11 cellular contexts compared by ENCODE assay signal in genomic region chr11:34242037-34242625, GRCh38.
DNase-seq lines count a peak whose midpoint lies in the region; ATAC-seq and TF ChIP-seq lines count a peak whose summit lies in the region.
"Had no signal": no experiment of that assay in that cellular context is flagged by ENCODE, and none has a peak within 500 bp of the region (broad histone marks: within the 10 kb centered on the region; RNA-seq: fewer than 3 reads in every experiment).

No MANE protein-coding gene starts in this region.

- peaks cover 0 to 20% (median 7%) of the 10 kb centered on the region in 4 donors for H3K4me1 ChIP-seq in tibial artery

- intact Hi-C loops in tibial artery (cut with DNase I; ENCODE audit: low total_unique reads): no loop called here

- H3K36me3 ChIP-seq in kidney epithelial cell (ENCODE audit: control insufficient read depth, insufficient read depth, low read length): no peaks in the 10 kb centered on the region
- H3K36me3 ChIP-seq in tibial artery: no peaks in the 10 kb centered on the region
- H3K36me3 ChIP-seq: brain microvascular endothelial cell, gastrocnemius medialis, SJSA1 had no signal

- ATAC-seq in GM21390 (IDR thresholded peaks at IDR 0.05; ENCODE audit: unreplicated experiment): peak; percentile 23
- no peak for ATAC-seq in T-helper 17 cell
- ATAC-seq in HG02840 (IDR thresholded peaks at IDR 0.05; ENCODE audit: low FRiP score, unreplicated experiment): no peak
- ATAC-seq: gastrocnemius medialis had no signal

- peak; percentile 26 for DNase-seq in AG08396 (ENCODE audit: low spot score)
- DNase-seq in T-helper 17 cell: no peak
- DNase-seq in kidney epithelial cell (ENCODE audit: low read depth): peak; percentile 60
- DNase-seq in tibial artery: no peak
- DNase-seq in foreskin melanocyte: no peak
- no peak for DNase-seq in DMS79 (lab: John Stamatoyannopoulos, UW)
- DNase-seq: brain microvascular endothelial cell, gastrocnemius medialis had no signal

- H3K27ac Mint-ChIP-seq in T-helper 17 cell: peak overlapping the region; percentile 47

- peaks cover 8% of the 10 kb centered on the region for H3K4me1 Mint-ChIP-seq in T-helper 17 cell

- H3K27me3 Mint-ChIP-seq in T-helper 17 cell: no peaks in the 10 kb centered on the region

- H3K4me3 ChIP-seq in kidney epithelial cell (ENCODE audit: low read depth, low read length) (no peak overlapping the region), tibial artery (no peak overlapping the region)
- H3K4me3 ChIP-seq: gastrocnemius medialis, SJSA1 had no signal

- H3K9me3 ChIP-seq in T-helper 17 cell (ENCODE audit: control insufficient read depth, low read length, poor library complexity, severe bottlenecking) (no peaks in the 10 kb centered on the region), tibial artery (no peaks in the 10 kb centered on the region)
- H3K9me3 ChIP-seq: gastrocnemius medialis had no signal

- TF ChIP-seq CTCF in kidney epithelial cell (IDR thresholded peaks at IDR 0.05; ENCODE audit: insufficient read depth, low read length, poor library complexity, severe bottlenecking) (no peak), tibial artery (IDR thresholded peaks at IDR 0.05) (no peak)

- no peaks in the 10 kb centered on the region for H3K27me3 ChIP-seq in kidney epithelial cell (ENCODE audit: control insufficient read depth, insufficient read depth, low read length)
- H3K27me3 ChIP-seq in tibial artery: no peaks in the 10 kb centered on the region
- H3K27me3 ChIP-seq: brain microvascular endothelial cell, gastrocnemius medialis, SJSA1 had no signal

- no peaks in the 10 kb centered on the region for H3K36me3 Mint-ChIP-seq in T-helper 17 cell (ENCODE audit: low read depth)

- no peak overlapping the region for H3K27ac ChIP-seq in tibial artery
- H3K27ac ChIP-seq: brain microvascular endothelial cell, gastrocnemius medialis, SJSA1 had no signal

- no peak overlapping the region for H3K4me3 Mint-ChIP-seq in T-helper 17 cell

Comparison
In these comparisons a context has a peak if more than half of its experiments do, and no peak if none do; other contexts are left out.
1. DNase-seq: peak in AG08396 (single experiment) and kidney epithelial cell (single experiment); none in T-helper 17 cell (0 of 3), tibial artery (0 of 2), foreskin melanocyte (single experiment) and DMS79 (single experiment).